In genomic region chr15:75647370-75648155, GRCh38 we compare ENCODE assay signal across 1 cellular context.
TF ChIP-seq lines count a peak whose summit lies in the region.

A gene with protein sequence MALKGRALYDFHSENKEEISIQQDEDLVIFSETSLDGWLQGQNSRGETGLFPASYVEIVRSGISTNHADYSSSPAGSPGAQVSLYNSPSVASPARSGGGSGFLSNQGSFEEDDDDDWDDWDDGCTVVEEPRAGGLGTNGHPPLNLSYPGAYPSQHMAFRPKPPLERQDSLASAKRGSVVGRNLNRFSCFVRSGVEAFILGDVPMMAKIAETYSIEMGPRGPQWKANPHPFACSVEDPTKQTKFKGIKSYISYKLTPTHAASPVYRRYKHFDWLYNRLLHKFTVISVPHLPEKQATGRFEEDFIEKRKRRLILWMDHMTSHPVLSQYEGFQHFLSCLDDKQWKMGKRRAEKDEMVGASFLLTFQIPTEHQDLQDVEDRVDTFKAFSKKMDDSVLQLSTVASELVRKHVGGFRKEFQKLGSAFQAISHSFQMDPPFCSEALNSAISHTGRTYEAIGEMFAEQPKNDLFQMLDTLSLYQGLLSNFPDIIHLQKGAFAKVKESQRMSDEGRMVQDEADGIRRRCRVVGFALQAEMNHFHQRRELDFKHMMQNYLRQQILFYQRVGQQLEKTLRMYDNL (plus strand): TSS chr15:75647912. CDS start chr15:75649103, 1,191 bp downstream.

TF ChIP-seq in HepG2, 621 proteins besides CTCF, POLR2A, EP300 and RAD21 (continued from another document and continues in another):
- TF ChIP-seq, protein P1, sequence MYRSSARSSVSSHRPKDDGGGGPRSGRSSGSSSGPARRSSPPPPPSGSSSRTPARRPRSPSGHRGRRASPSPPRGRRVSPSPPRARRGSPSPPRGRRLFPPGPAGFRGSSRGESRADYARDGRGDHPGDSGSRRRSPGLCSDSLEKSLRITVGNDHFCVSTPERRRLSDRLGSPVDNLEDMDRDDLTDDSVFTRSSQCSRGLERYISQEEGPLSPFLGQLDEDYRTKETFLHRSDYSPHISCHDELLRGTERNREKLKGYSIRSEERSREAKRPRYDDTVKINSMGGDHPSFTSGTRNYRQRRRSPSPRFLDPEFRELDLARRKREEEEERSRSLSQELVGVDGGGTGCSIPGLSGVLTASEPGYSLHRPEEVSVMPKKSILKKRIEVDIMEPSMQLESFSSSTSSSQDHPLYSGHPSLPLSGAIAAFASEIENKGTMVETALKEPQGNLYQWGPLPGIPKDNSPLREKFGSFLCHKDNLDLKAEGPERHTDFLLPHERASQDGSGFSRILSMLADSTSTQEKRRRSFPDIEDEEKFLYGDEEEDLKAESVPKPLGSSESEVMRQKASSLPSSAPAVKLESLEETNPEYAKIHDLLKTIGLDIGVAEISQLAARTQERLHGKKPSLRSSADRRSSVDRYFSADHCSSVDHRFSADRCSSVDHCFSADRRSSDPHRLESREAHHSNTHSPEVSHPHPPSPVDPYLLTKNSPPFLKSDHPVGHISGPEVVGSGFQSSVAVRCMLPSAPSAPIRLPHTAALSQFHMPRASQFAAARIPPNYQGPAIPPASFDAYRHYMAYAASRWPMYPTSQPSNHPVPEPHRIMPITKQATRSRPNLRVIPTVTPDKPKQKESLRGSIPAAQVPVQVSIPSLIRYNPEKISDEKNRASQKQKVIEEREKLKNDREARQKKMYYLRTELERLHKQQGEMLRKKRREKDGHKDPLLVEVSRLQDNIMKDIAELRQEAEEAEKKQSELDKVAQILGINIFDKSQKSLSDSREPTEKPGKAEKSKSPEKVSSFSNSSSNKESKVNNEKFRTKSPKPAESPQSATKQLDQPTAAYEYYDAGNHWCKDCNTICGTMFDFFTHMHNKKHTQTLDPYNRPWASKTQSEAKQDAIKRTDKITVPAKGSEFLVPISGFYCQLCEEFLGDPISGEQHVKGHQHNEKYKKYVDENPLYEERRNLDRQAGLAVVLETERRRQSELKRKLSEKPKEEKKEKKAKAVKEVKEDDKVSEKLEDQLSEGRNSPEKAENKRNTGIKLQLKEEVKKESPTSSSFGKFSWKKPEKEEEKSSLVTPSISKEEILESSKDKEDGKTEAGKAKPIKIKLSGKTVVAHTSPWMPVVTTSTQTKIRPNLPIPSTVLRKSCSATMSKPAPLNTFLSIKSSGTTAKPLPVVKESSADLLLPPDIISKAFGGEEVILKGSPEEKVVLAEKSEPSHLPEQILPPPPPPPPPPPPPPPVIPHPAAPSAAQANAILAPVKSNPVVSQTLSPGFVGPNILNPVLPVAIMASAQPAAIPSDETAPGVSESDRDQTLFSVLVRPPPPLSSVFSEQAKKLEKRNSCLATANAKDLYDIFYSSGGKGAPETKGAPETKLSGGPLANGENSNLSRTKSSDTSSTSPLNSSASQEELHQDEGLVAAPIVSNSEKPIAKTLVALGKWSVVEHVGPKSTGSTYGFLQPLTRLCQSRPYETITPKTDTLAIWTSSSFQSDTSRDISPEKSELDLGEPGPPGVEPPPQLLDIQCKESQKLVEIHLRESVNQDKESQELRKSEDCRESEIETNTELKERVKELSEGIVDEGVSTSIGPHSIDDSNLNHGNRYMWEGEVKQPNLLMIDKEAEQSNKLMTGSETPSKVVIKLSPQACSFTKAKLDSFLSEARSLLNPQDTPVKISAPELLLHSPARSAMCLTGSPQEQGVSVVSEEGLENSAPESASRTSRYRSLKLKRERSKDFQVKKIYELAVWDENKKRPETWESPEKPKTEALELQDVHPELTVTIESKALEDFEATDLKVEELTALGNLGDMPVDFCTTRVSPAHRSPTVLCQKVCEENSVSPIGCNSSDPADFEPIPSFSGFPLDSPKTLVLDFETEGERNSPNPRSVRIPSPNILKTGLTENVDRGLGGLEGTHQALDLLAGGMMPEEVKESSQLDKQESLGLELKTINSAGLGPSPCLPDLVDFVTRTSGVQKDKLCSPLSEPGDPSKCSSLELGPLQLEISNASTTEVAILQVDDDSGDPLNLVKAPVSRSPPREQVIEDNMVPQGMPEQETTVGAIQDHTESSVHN (CRISPR knock-in tag; IDR thresholded peaks at IDR 0.05): no peak
- TF ChIP-seq, protein P2, sequence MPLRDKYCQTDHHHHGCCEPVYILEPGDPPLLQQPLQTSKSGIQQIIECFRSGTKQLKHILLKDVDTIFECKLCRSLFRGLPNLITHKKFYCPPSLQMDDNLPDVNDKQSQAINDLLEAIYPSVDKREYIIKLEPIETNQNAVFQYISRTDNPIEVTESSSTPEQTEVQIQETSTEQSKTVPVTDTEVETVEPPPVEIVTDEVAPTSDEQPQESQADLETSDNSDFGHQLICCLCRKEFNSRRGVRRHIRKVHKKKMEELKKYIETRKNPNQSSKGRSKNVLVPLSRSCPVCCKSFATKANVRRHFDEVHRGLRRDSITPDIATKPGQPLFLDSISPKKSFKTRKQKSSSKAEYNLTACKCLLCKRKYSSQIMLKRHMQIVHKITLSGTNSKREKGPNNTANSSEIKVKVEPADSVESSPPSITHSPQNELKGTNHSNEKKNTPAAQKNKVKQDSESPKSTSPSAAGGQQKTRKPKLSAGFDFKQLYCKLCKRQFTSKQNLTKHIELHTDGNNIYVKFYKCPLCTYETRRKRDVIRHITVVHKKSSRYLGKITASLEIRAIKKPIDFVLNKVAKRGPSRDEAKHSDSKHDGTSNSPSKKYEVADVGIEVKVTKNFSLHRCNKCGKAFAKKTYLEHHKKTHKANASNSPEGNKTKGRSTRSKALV (CRISPR knock-in tag; IDR thresholded peaks at IDR 0.05): no peak
- TF ChIP-seq, protein P3, sequence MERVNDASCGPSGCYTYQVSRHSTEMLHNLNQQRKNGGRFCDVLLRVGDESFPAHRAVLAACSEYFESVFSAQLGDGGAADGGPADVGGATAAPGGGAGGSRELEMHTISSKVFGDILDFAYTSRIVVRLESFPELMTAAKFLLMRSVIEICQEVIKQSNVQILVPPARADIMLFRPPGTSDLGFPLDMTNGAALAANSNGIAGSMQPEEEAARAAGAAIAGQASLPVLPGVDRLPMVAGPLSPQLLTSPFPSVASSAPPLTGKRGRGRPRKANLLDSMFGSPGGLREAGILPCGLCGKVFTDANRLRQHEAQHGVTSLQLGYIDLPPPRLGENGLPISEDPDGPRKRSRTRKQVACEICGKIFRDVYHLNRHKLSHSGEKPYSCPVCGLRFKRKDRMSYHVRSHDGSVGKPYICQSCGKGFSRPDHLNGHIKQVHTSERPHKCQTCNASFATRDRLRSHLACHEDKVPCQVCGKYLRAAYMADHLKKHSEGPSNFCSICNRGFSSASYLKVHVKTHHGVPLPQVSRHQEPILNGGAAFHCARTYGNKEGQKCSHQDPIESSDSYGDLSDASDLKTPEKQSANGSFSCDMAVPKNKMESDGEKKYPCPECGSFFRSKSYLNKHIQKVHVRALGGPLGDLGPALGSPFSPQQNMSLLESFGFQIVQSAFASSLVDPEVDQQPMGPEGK (CRISPR knock-in tag; IDR thresholded peaks at IDR 0.05): peak; percentile 83
- TF ChIP-seq, protein P4, sequence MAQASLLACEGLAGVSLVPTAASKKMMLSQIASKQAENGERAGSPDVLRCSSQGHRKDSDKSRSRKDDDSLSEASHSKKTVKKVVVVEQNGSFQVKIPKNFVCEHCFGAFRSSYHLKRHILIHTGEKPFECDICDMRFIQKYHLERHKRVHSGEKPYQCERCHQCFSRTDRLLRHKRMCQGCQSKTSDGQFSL (CRISPR knock-in tag; IDR thresholded peaks at IDR 0.05): no peak
- TF ChIP-seq NPAS2 (CRISPR knock-in tag; IDR thresholded peaks at IDR 0.05; ENCODE audit: borderline replicate concordance) (no peak), ZNF782 (CRISPR knock-in tag; IDR thresholded peaks at IDR 0.05; ENCODE audit: borderline replicate concordance) (no peak), ZNF362 (CRISPR knock-in tag; IDR thresholded peaks at IDR 0.05; ENCODE audit: borderline replicate concordance) (no peak), GATA4 (IDR thresholded peaks at IDR 0.05; ENCODE audit: borderline replicate concordance, low read depth) (no peak), TAF15 (IDR thresholded peaks at IDR 0.05; ENCODE audit: low read depth, low read length, poor library complexity, severe bottlenecking) (no peak), FOXA3 (CRISPR knock-in tag; IDR thresholded peaks at IDR 0.05) (0 out of 2 replicates have a peak, but pooled peaks have one; percentile 19), ETV6 (CRISPR knock-in tag; conservative IDR thresholded peaks at IDR 0.05) (no peak), GZF1 (CRISPR knock-in tag; IDR thresholded peaks at IDR 0.05) (0 out of 2 replicates have a peak, but pooled peaks have one; percentile 35), ZNF546 (CRISPR knock-in tag; conservative IDR thresholded peaks at IDR 0.05) (no peak), THAP11 (CRISPR knock-in tag; IDR thresholded peaks at IDR 0.05) (no peak; the same call in 1 of the 2 replicates), MAFF (IDR thresholded peaks at IDR 0.05; ENCODE audit: low read depth, low read length) (no peak), ZBTB44 (CRISPR knock-in tag; IDR thresholded peaks at IDR 0.05) (no peak), ZBTB1 (CRISPR knock-in tag; IDR thresholded peaks at IDR 0.05; ENCODE audit: borderline replicate concordance) (no peak), MTF2 (CRISPR knock-in tag; IDR thresholded peaks at IDR 0.05; ENCODE audit: borderline replicate concordance) (no peak), ZFAT (CRISPR knock-in tag; conservative IDR thresholded peaks at IDR 0.05) (no peak), DNMT1 (CRISPR knock-in tag; IDR thresholded peaks at IDR 0.05) (no peak), ZNF446 (CRISPR knock-in tag; IDR thresholded peaks at IDR 0.05) (no peak), TRIM24 (CRISPR knock-in tag; IDR thresholded peaks at IDR 0.05) (no peak), BATF2 (CRISPR knock-in tag; IDR thresholded peaks at IDR 0.05) (0 out of 2 replicates have a peak, but pooled peaks have one; percentile 42), FIP1L1 (IDR thresholded peaks at IDR 0.05; ENCODE audit: borderline replicate concordance, insufficient read depth, low read depth, low read length) (no peak), ZNF720 (CRISPR knock-in tag; IDR thresholded peaks at IDR 0.05) (no peak), STAG1 (CRISPR knock-in tag; IDR thresholded peaks at IDR 0.05) (no peak; the same call in 1 of the 2 replicates), FOXK2 (IDR thresholded peaks at IDR 0.05) (no peak), FOXC1 (CRISPR knock-in tag; IDR thresholded peaks at IDR 0.05; ENCODE audit: borderline replicate concordance) (no peak; the same call in 1 of the 2 replicates), MEIS2 (CRISPR knock-in tag; IDR thresholded peaks at IDR 0.05) (no peak; the same call in 1 of the 2 replicates), ZNF724P (CRISPR knock-in tag; IDR thresholded peaks at IDR 0.05; ENCODE audit: borderline replicate concordance) (no peak), MYC (CRISPR knock-in tag; IDR thresholded peaks at IDR 0.05; ENCODE audit: borderline replicate concordance) (peak; percentile 75; the same call in 1 of the 2 replicates), ZGPAT (CRISPR knock-in tag; IDR thresholded peaks at IDR 0.05) (peak; percentile 37; the same call in 1 of the 2 replicates), AGO1 (IDR thresholded peaks at IDR 0.05; ENCODE audit: low read depth, low read length, poor library complexity, severe bottlenecking) (no peak), ZNF234 (CRISPR knock-in tag; conservative IDR thresholded peaks at IDR 0.05) (no peak), XBP1 (CRISPR knock-in tag; IDR thresholded peaks at IDR 0.05) (no peak), ZBTB20 (CRISPR knock-in tag; IDR thresholded peaks at IDR 0.05; ENCODE audit: borderline replicate concordance, low read depth) (no peak; the same call in 1 of the 2 replicates), MTERF4 (CRISPR knock-in tag; IDR thresholded peaks at IDR 0.05) (no peak), SIN3A (IDR thresholded peaks at IDR 0.05; ENCODE audit: borderline replicate concordance, low read depth, low read length) (no peak), HIVEP1 (CRISPR knock-in tag; IDR thresholded peaks at IDR 0.05) (peak; percentile 53), GLI4 (CRISPR knock-in tag; IDR thresholded peaks at IDR 0.05; ENCODE audit: borderline replicate concordance) (0 out of 2 replicates have a peak, but pooled peaks have one; percentile 14), ZNF614 (CRISPR knock-in tag; IDR thresholded peaks at IDR 0.05; ENCODE audit: borderline replicate concordance) (no peak), ZNF629 (CRISPR knock-in tag; conservative IDR thresholded peaks at IDR 0.05) (peak; percentile 15; the same call in 1 of the 2 replicates)
